8 cellular contexts compared by ENCODE assay signal in genomic region chr7:131692131-131692960, GRCh38.
DNase-seq lines count a peak whose midpoint lies in the region; TF ChIP-seq lines count a peak whose summit lies in the region.

No MANE protein-coding gene starts in this region.

- no peaks in the 10 kb centered on the region for H3K4me1 ChIP-seq in endodermal cell (ENCODE audit: control insufficient read depth, insufficient read depth, low read length)

- H3K27me3 ChIP-seq in endodermal cell (ENCODE audit: control insufficient read depth, insufficient read depth, low read length, poor library complexity, severe bottlenecking) = no peaks in the 10 kb centered on the region

- H3K27me3 Mint-ChIP-seq in endodermal cell (ENCODE audit: insufficient read depth) (peaks cover 31% of the 10 kb centered on the region), mesothelial cell of epicardium (ENCODE audit: low read depth) (peaks cover 63% of the 10 kb centered on the region)

- no peaks in the 10 kb centered on the region for H3K9me3 Mint-ChIP-seq in endodermal cell
- H3K9me3 Mint-ChIP-seq in mesothelial cell of epicardium = no peaks in the 10 kb centered on the region

- peaks cover 4% of the 10 kb centered on the region for H3K4me1 Mint-ChIP-seq in endodermal cell
- peaks cover 6% of the 10 kb centered on the region for H3K4me1 Mint-ChIP-seq in mesothelial cell of epicardium

- H3K4me3 Mint-ChIP-seq in endodermal cell (peak overlapping the region; percentile 34), mesothelial cell of epicardium (no peak overlapping the region)

- no peak overlapping the region for H3K9ac ChIP-seq in endodermal cell (ENCODE audit: extremely low read depth, low read length, poor library complexity, severe bottlenecking)

- H3K27ac ChIP-seq in VCaP (no peak overlapping the region), endodermal cell (ENCODE audit: low read depth, low read length) (no peak overlapping the region), substantia nigra (ENCODE audit: low read depth, low read length, poor library complexity, severe bottlenecking) (no peak overlapping the region)

- peak; percentile 20 for DNase-seq in SIG-M5 treated with dmso at 0.1 percent for 504 hours (lab: John Stamatoyannopoulos, UW; ENCODE audit: unreplicated experiment)
- DNase-seq in SIG-M5 (lab: John Stamatoyannopoulos, UW) = no peak
- peak; percentile 70 for DNase-seq in NCI-H1092 treated with DMSO at 0.1 percent for 48 hours (lab: John Stamatoyannopoulos, UW)
- peak; percentile 98 for DNase-seq in endodermal cell
- DNase-seq in mesothelial cell of epicardium (ENCODE audit: low spot score in 2 of 2, unreplicated experiment in 2 of 2) = peak; percentile 52 to 87
- DNase-seq in substantia nigra (lab: John Stamatoyannopoulos, UW) = peak in 39 of 49 donors; percentile 3 to 73 (median 32)
- DNase-seq in MV-4-11 (lab: John Stamatoyannopoulos, UW) = no peak

- 33 to 47% methylated on average over 8 to 30 of the region's 30 CpGs for WGBS in endodermal cell (ENCODE audit: insufficient coverage in 1 of 2, insufficient read length in 1 of 2), 2 experiments

- H3K27ac Mint-ChIP-seq in endodermal cell (no peak overlapping the region), mesothelial cell of epicardium (no peak overlapping the region)

- peak; percentile 97 for TF ChIP-seq CTCF in VCaP (conservative IDR thresholded peaks at IDR 0.05)
- peak; percentile 99 for TF ChIP-seq CTCF in endodermal cell (conservative IDR thresholded peaks at IDR 0.05)
- peak; percentile 98 for TF ChIP-seq CTCF in mesothelial cell of epicardium (IDR thresholded peaks at IDR 0.05; ENCODE audit: unreplicated experiment)

- no peaks in the 10 kb centered on the region for H3K9me3 ChIP-seq in endodermal cell (ENCODE audit: control insufficient read depth, low read length)

- H3K36me3 Mint-ChIP-seq in endodermal cell (ENCODE audit: low read depth) (no peaks in the 10 kb centered on the region), mesothelial cell of epicardium (no peaks in the 10 kb centered on the region)

- no peaks in the 10 kb centered on the region for H3K36me3 ChIP-seq in endodermal cell (ENCODE audit: control insufficient read depth, insufficient read depth, low read length)

- H3K4me3 ChIP-seq in endodermal cell (ENCODE audit: low read length) = no peak overlapping the region

Comparison
In these comparisons a context has a peak if more than half of its experiments do, and no peak if none do; other contexts are left out.
1. DNase-seq: peak in SIG-M5 treated with dmso at 0.1 percent for 504 hours (single experiment), NCI-H1092 treated with DMSO at 0.1 percent for 48 hours (single experiment), endodermal cell (single experiment), mesothelial cell of epicardium (2 of 2) and substantia nigra (39 of 49); none in SIG-M5 (single experiment) and MV-4-11 (single experiment).
2. Peak in every context shown above with its lines, with median percentiles within 50 percentile points of each other: CTCF ChIP-seq.